In genomic region chr12:26317942-26318565, GRCh38 we compare ENCODE assay signal across 8 cellular contexts.
DNase-seq lines count a peak whose midpoint lies in the region; ATAC-seq and TF ChIP-seq lines count a peak whose summit lies in the region.

No MANE protein-coding gene starts in this region.

- H3K27me3 Mint-ChIP-seq in activated CD4-positive, alpha-beta T cell treated with anti-CD3 and anti-CD28 coated beads for 36 hours = peaks cover 15% of the 10 kb centered on the region
- H3K27me3 Mint-ChIP-seq in CD8-positive, alpha-beta T cell (ENCODE audit: low read depth) = peaks cover 8% of the 10 kb centered on the region

- no peaks in the 10 kb centered on the region for H3K27me3 ChIP-seq in breast epithelium
- H3K27me3 ChIP-seq in CD8-positive, alpha-beta T cell (ENCODE audit: insufficient read depth, low read length) = no peaks in the 10 kb centered on the region

- H3K4me3 Mint-ChIP-seq in activated CD4-positive, alpha-beta T cell treated with anti-CD3 and anti-CD28 coated beads for 36 hours = no peak overlapping the region
- H3K4me3 Mint-ChIP-seq in CD8-positive, alpha-beta T cell = no peak overlapping the region

- intact Hi-C loops in activated CD4-positive, alpha-beta T cell treated with anti-CD3 and anti-CD28 coated beads for 36 hours (cut with DNase I, micrococcal nuclease) = loop anchor here in 1 of 2 experiments (2.0 kb wide), 1 partner anchor 43 kb away; no protein-coding TSS in a partner anchor
- intact Hi-C loops in breast epithelium (cut with DNase I; ENCODE audit: low total_unique reads) = no loop called here
- intact Hi-C loops in CD8-positive, alpha-beta T cell (cut with DNase I, micrococcal nuclease) = no loop called here

- peak overlapping the region; percentile 80 to 87 for H3K27ac ChIP-seq in breast epithelium
- H3K27ac ChIP-seq in CD8-positive, alpha-beta T cell (ENCODE audit: low read depth, low read length) = no peak overlapping the region

- no peaks in the 10 kb centered on the region for H3K36me3 ChIP-seq in breast epithelium
- no peaks in the 10 kb centered on the region for H3K36me3 ChIP-seq in CD8-positive, alpha-beta T cell (ENCODE audit: insufficient read depth, low read length)

- CTCF ChIA-PET in activated CD4-positive, alpha-beta T cell treated with anti-CD3 and anti-CD28 coated beads for 36 hours (lab: Charles Lee) = interaction anchor here (0.6 to 1.7 kb wide), 4 partner anchors 18 to 436 kb away, joined by 3 to 5 read pairs (median 4); no protein-coding TSS in a partner anchor
- CTCF ChIA-PET in CD8-positive, alpha-beta T cell (lab: Charles Lee) = interaction anchor here (1.5 kb wide), 1 partner anchor 8 kb away, joined by 3 read pairs; no protein-coding TSS in a partner anchor

- peaks cover 15% of the 10 kb centered on the region for H3K9me3 Mint-ChIP-seq in activated CD4-positive, alpha-beta T cell treated with anti-CD3 and anti-CD28 coated beads for 36 hours (ENCODE audit: low read depth)
- peaks cover 18% of the 10 kb centered on the region for H3K9me3 Mint-ChIP-seq in CD8-positive, alpha-beta T cell

- POLR2A ChIA-PET in activated CD4-positive, alpha-beta T cell treated with anti-CD3 and anti-CD28 coated beads for 36 hours (lab: Charles Lee) = no interaction called here
- POLR2A ChIA-PET in CD8-positive, alpha-beta T cell (lab: Charles Lee) = no interaction called here

- H3K36me3 Mint-ChIP-seq in activated CD4-positive, alpha-beta T cell treated with anti-CD3 and anti-CD28 coated beads for 36 hours (ENCODE audit: low read depth) = peaks cover 2% of the 10 kb centered on the region
- H3K36me3 Mint-ChIP-seq in CD8-positive, alpha-beta T cell = no peaks in the 10 kb centered on the region

- H3K4me3 ChIP-seq in breast epithelium = no peak overlapping the region
- H3K4me3 ChIP-seq in CD8-positive, alpha-beta T cell (ENCODE audit: low read depth, low read length) = no peak overlapping the region

- peak overlapping the region; percentile 34 for H3K27ac Mint-ChIP-seq in activated CD4-positive, alpha-beta T cell treated with anti-CD3 and anti-CD28 coated beads for 36 hours
- no peak overlapping the region for H3K27ac Mint-ChIP-seq in CD8-positive, alpha-beta T cell

- peak; percentile 99 for ATAC-seq in activated CD4-positive, alpha-beta T cell treated with anti-CD3 and anti-CD28 coated beads for 36 hours
- ATAC-seq in HG03196 (IDR thresholded peaks at IDR 0.05; ENCODE audit: unreplicated experiment) = peak; percentile 41
- no peak for ATAC-seq in CD8-positive, alpha-beta T cell

- DNase-seq in activated CD4-positive, alpha-beta T cell treated with anti-CD3 and anti-CD28 coated beads for 36 hours = no peak
- no peak for DNase-seq in activated CD4-positive, alpha-beta T cell treated with anti-CD3 and anti-CD28 coated beads, Interleukin-2, amount 50 U/mL, for 48 hours
- DNase-seq in breast epithelium (ENCODE audit: low spot score in 2 of 2) (no peak), smooth muscle cell of the brain vasculature (ENCODE audit: low read depth, low spot score) (peak; percentile 46), NCI-H526 treated with DMSO at 0.1 percent for 48 hours (lab: John Stamatoyannopoulos, UW) (no peak)
- DNase-seq in stimulated activated CD4-positive, alpha-beta T cell treated with anti-CD3 and anti-CD28 coated beads, Interleukin-2, amount 100 ng/mL, for 24 hours = no peak
- no peak for DNase-seq in CD8-positive, alpha-beta T cell

- TF ChIP-seq POLR2A in breast epithelium (IDR thresholded peaks at IDR 0.05) = no peak

- H3K9me3 ChIP-seq in breast epithelium = no peaks in the 10 kb centered on the region
- no peaks in the 10 kb centered on the region for H3K9me3 ChIP-seq in CD8-positive, alpha-beta T cell (ENCODE audit: low read length)

- H3K4me1 ChIP-seq in breast epithelium = peaks cover 0 to 12% of the 10 kb centered on the region in 2 donors
- H3K4me1 ChIP-seq in CD8-positive, alpha-beta T cell (ENCODE audit: insufficient read depth, low read length) = no peaks in the 10 kb centered on the region

- H3K4me1 Mint-ChIP-seq in activated CD4-positive, alpha-beta T cell treated with anti-CD3 and anti-CD28 coated beads for 36 hours = peaks cover 10% of the 10 kb centered on the region
- no peaks in the 10 kb centered on the region for H3K4me1 Mint-ChIP-seq in CD8-positive, alpha-beta T cell (ENCODE audit: low read depth)

- no peak for TF ChIP-seq CTCF in breast epithelium (IDR thresholded peaks at IDR 0.05)
- TF ChIP-seq CTCF in CD8-positive, alpha-beta T cell (IDR thresholded peaks at IDR 0.05) = no peak
